Comparison of ENCODE assay signal across 27 cellular contexts in the genomic region with DNA sequence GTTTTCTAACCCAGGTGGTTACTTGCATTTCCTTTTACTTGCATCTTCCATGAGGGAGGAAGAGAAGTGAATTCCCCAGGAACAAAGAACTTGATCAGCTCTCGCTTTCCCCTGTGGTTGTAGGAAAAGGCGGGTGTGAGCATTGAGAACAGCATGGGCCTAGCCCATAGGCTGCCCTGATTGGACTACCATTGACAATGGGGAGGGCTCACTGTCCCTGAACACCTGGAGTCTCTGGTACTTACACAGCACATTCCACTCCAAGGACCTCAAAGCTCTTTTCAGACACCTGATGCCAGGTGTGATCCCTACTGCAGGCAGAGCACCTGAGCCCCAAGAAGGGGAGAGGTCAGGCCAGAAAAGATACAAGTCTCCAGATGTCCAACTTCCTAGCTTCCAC.
"Had no signal": no experiment of that assay in that cellular context is flagged by ENCODE, and none has a peak within 500 bp of the region (broad histone marks: within the 10 kb centered on the region; RNA-seq: fewer than 3 reads in every experiment).

No MANE protein-coding gene starts in this region.

- H3K4me1 Mint-ChIP-seq: neural progenitor cell had no signal

- H3K27ac Mint-ChIP-seq: activated naive CD4-positive, alpha-beta T cell treated with anti-CD3 and anti-CD28 coated beads, Interleukin-2, amount 50 U/mL, for 72 hours; neural progenitor cell; stimulated activated memory B cell treated with anti-CD40 and anti-IgM and Interleukin-4, amounts not matched to agents 10 μg/mL and 1 μg/mL and 100 μg/mL, for 72 hours; type B pancreatic cell had no signal

- DNase-seq: activated CD4-positive, alpha-beta T cell treated with anti-CD3 and anti-CD28 coated beads for 48 hours; activated CD4-positive, alpha-beta T cell treated with anti-CD3 and anti-CD28 coated beads, Interleukin-2, amount 50 U/mL, for 48 hours; activated CD8-positive, alpha-beta memory T cell treated with anti-CD3 and anti-CD28 coated beads for 24 hours; activated CD8-positive, alpha-beta memory T cell treated with anti-CD3 and anti-CD28 coated beads, Interleukin-2, amount 50 U/mL, for 4 hours; activated gamma-delta T cell treated with Interleukin-2 at 50 U/mL for 16 hours; activated T-cell treated with anti-CD3 and anti-CD28 coated beads, Interleukin-2, amount 50 U/mL, for 1 hour; central memory CD4-positive, alpha-beta T cell; effector CD4-positive, alpha-beta T cell; foreskin keratinocyte; heart left ventricle; hypothalamus; kidney glomerular epithelial cell; left lung; lower lobe of right lung; mesendoderm; natural killer cell; stimulated activated CD4-positive, alpha-beta T cell treated with anti-CD3 and anti-CD28 coated beads, Interleukin-1b, Interleukin-23, amount 100 ng/mL, for 48 hours; stimulated activated CD4-positive, alpha-beta T cell treated with anti-CD3 and anti-CD28 coated beads, Interleukin-4, amount 100 ng/mL, for 4 hours; stimulated activated CD8-positive, alpha-beta memory T cell treated with anti-CD3 and anti-CD28 coated beads, Interleukin-4, amount 100 ng/mL, for 48 hours; stimulated activated naive CD8-positive, alpha-beta T cell treated with anti-CD3 and anti-CD28 coated beads, Interleukin-15, amount 100 ng/mL, for 72 hours; substantia nigra had no signal

- H3K9me3 Mint-ChIP-seq: activated naive CD4-positive, alpha-beta T cell treated with anti-CD3 and anti-CD28 coated beads, Interleukin-2, amount 50 U/mL, for 72 hours; dendritic cell treated with granulocyte-macrophage colony-stimulating factor and Interleukin-4, amounts not matched to agents 40 ng/mL and 50 ng/mL, for 4 days; natural killer cell; neural progenitor cell; stimulated activated memory B cell treated with anti-CD40 and anti-IgM and Interleukin-4, amounts not matched to agents 10 μg/mL and 1 μg/mL and 100 μg/mL, for 72 hours; type B pancreatic cell had no signal

- H3K4me3 Mint-ChIP-seq: activated T-helper 17 cell treated with anti-CD3 and anti-CD28 coated beads, Interleukin-2, amount 50 U/mL, for 72 hours; dendritic cell treated with granulocyte-macrophage colony-stimulating factor and Interleukin-4, amounts not matched to agents 40 ng/mL and 50 ng/mL, for 4 days; natural killer cell; neural progenitor cell; stimulated activated memory B cell treated with anti-CD40 and anti-IgM and Interleukin-4, amounts not matched to agents 10 μg/mL and 1 μg/mL and 100 μg/mL, for 72 hours; stimulated activated naive CD8-positive, alpha-beta T cell treated with anti-CD3 and anti-CD28 coated beads, Interleukin-15, amount 100 ng/mL, for 72 hours; type B pancreatic cell had no signal

- H3K27me3 Mint-ChIP-seq: activated T-helper 17 cell treated with anti-CD3 and anti-CD28 coated beads, Interleukin-2, amount 50 U/mL, for 72 hours; dendritic cell treated with granulocyte-macrophage colony-stimulating factor and Interleukin-4, amounts not matched to agents 40 ng/mL and 50 ng/mL, for 4 days; stimulated activated memory B cell treated with anti-CD40 and anti-IgM and Interleukin-4, amounts not matched to agents 10 μg/mL and 1 μg/mL and 100 μg/mL, for 72 hours; stimulated activated naive CD8-positive, alpha-beta T cell treated with anti-CD3 and anti-CD28 coated beads, Interleukin-15, amount 100 ng/mL, for 72 hours; type B pancreatic cell had no signal

- ATAC-seq: activated naive CD4-positive, alpha-beta T cell treated with anti-CD3 and anti-CD28 coated beads, Interleukin-2, amount 50 U/mL, for 72 hours; activated T-helper 17 cell treated with anti-CD3 and anti-CD28 coated beads, Interleukin-2, amount 50 U/mL, for 72 hours; foreskin keratinocyte; heart left ventricle; left lung; lower lobe of right lung; natural killer cell; stimulated activated memory B cell treated with anti-CD40 and anti-IgM and Interleukin-4, amounts not matched to agents 10 μg/mL and 1 μg/mL and 100 μg/mL, for 72 hours; stimulated activated naive CD8-positive, alpha-beta T cell treated with anti-CD3 and anti-CD28 coated beads, Interleukin-15, amount 100 ng/mL, for 72 hours had no signal
